13 cellular contexts compared by ENCODE assay signal in the genomic region with DNA sequence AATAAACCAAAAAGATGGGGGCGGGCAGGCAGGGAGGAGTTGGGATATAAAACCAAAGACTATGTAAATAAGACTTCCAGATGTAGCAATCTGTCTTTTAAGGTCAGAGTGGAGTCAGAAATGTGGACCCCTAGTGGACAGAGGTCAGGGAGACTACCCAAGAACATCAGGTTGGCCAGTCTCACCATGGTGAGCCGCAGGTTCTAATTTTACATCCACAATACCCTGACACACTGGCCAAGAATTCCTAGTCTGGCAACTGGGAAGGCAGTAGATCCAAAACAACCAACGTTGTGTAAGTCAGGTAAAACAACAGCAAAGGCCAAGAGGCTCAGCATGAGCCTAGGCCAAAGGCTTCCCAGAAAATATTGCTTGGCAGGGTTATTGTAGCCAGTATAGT.
DNase-seq lines count a peak whose midpoint lies in the region; ATAC-seq, FAIRE-seq and TF ChIP-seq lines count a peak whose summit lies in the region.
"Had no signal": no experiment of that assay in that cellular context is flagged by ENCODE, and none has a peak within 500 bp of the region (broad histone marks: within the 10 kb centered on the region; RNA-seq: fewer than 3 reads in every experiment).

No MANE protein-coding gene starts in this region.

- H3K4me3 ChIP-seq in GM12864 (ENCODE audit: low read depth, low read length) (no peak overlapping the region), MG63 (no peak overlapping the region), H1 (ENCODE audit: extremely low read depth in 1 of 4, insufficient read depth in 2 of 4, low read depth in 3 of 4, low read length in 4 of 4) (no peak overlapping the region), trophoblast cell (ENCODE audit: low read depth, low read length) (no peak overlapping the region)

- no peak for TF ChIP-seq POLR2A in H1 (IDR thresholded peaks at IDR 0.05; ENCODE audit: control extremely low read depth in 1 of 2, low read depth in 2 of 2, low read length in 2 of 2)

- H2BK120ac ChIP-seq in H1 (replicated peaks; ENCODE audit: low read depth, low read length): no peak overlapping the region
- no peak overlapping the region for H2BK120ac ChIP-seq in trophoblast cell (ENCODE audit: insufficient read depth, low read length, poor library complexity)

- no peak overlapping the region for H4K12ac ChIP-seq in trophoblast cell (ENCODE audit: low read depth, low read length)

- no peak overlapping the region for H3K4me3 Mint-ChIP-seq in glutamatergic neuron (ENCODE audit: unreplicated experiment)

- POLR2A ChIA-PET in H1 (lab: Charles Lee; ENCODE audit: partially characterized antibody): no interaction called here

- peak; percentile 24 for TF ChIP-seq CTCF in GM12864 (IDR thresholded peaks at IDR 0.05; ENCODE audit: low read depth, low read length, missing control alignments)
- peak in 2 of 3 experiments; percentile 34 to 43; a peak in 3 of 4 replicates for TF ChIP-seq CTCF in H1 (IDR thresholded peaks at IDR 0.05; ENCODE audit: control extremely low read depth in 1 of 3, insufficient read depth in 1 of 3, low read depth in 1 of 3, low read length in 3 of 3)
- no peak for TF ChIP-seq CTCF in glutamatergic neuron (IDR thresholded peaks at IDR 0.05; ENCODE audit: partially characterized antibody, unreplicated experiment)

- H3K23ac ChIP-seq in H1 (ENCODE audit: insufficient read length) (no peak overlapping the region), trophoblast cell (ENCODE audit: low read length) (no peak overlapping the region)

- FAIRE-seq in H1 (lab: Jason Lieb, UNC): no peak

- CTCF ChIA-PET in H1 (lab: Charles Lee; ENCODE audit: partially characterized antibody): no interaction called here

- no peak for TF ChIP-seq EP300 in H1 (IDR thresholded peaks at IDR 0.05; ENCODE audit: borderline replicate concordance in 1 of 2, low read depth in 2 of 2, low read length in 2 of 2)

- H2AK5ac ChIP-seq in H1 (ENCODE audit: low read depth, low read length) (no peak overlapping the region), trophoblast cell (ENCODE audit: low read length) (no peak overlapping the region)

- H3K27ac ChIP-seq in H1 (ENCODE audit: low read depth, low read length): no peak overlapping the region
- H3K27ac ChIP-seq in trophoblast cell (ENCODE audit: low read depth, low read length): no peak overlapping the region

- H2AFZ ChIP-seq in H1 (ENCODE audit: low read length) (no peak overlapping the region), trophoblast cell (ENCODE audit: insufficient read depth, low read length, poor library complexity) (no peak overlapping the region)

- TF ChIP-seq RAD21 in H1 (IDR thresholded peaks at IDR 0.05 in 1 of 2, conservative IDR thresholded peaks at IDR 0.05 in 1 of 2; ENCODE audit: low read depth in 2 of 2, low read length in 2 of 2): peak in 1 of 2 experiments; percentile 45; a peak in 2 of 4 replicates

- H3K14ac ChIP-seq in H1 (ENCODE audit: insufficient read length) (no peak overlapping the region), trophoblast cell (ENCODE audit: low read length) (no peak overlapping the region)

- no peak overlapping the region for H3K27ac Mint-ChIP-seq in glutamatergic neuron (ENCODE audit: unreplicated experiment)

- no peaks in the 10 kb centered on the region for H3K36me3 Mint-ChIP-seq in glutamatergic neuron (ENCODE audit: unreplicated experiment)

- no peaks in the 10 kb centered on the region for H3K36me3 ChIP-seq in MG63
- H3K36me3 ChIP-seq in H1 (ENCODE audit: control insufficient read depth in 2 of 4, insufficient read depth in 4 of 4, low read length in 3 of 4): no peaks in the 10 kb centered on the region
- no peaks in the 10 kb centered on the region for H3K36me3 ChIP-seq in trophoblast cell (ENCODE audit: control insufficient read depth in 1 of 2, insufficient read depth in 2 of 2, low read length in 2 of 2)

- peaks cover 3 to 7% (median 4%) of the 10 kb centered on the region in 4 experiments; a peak in 4 of 7 replicates for H3K4me1 ChIP-seq in H1 (replicated peaks in 1 of 4; ENCODE audit: control insufficient read depth in 3 of 4, insufficient read depth in 4 of 4, low read length in 3 of 4)
- H3K4me1 ChIP-seq in trophoblast cell (ENCODE audit: control insufficient read depth in 1 of 2, insufficient read depth in 2 of 2, low read length in 2 of 2): no peaks in the 10 kb centered on the region

- peak overlapping the region; percentile 18; the same call in 1 of the 2 replicates for H2BK15ac ChIP-seq in H1 (ENCODE audit: low read length)

- no peaks in the 10 kb centered on the region for H3K79me2 ChIP-seq in H1 (ENCODE audit: control insufficient read depth in 1 of 2, insufficient read depth in 2 of 2, low read length in 2 of 2)
- H3K79me2 ChIP-seq in trophoblast cell (ENCODE audit: control insufficient read depth, insufficient read depth, low read length, poor library complexity): no peaks in the 10 kb centered on the region

- no peak overlapping the region for H2BK20ac ChIP-seq in H1 (ENCODE audit: low read length)

- no peak overlapping the region for H4K5ac ChIP-seq in H1 (ENCODE audit: insufficient read length, low read depth, low read length)

- H4K20me1 ChIP-seq in H1 (replicated peaks in 1 of 2; ENCODE audit: control insufficient read depth in 1 of 2, insufficient read depth in 2 of 2, low read length in 2 of 2): no peaks in the 10 kb centered on the region

- H2BK12ac ChIP-seq in H1 (ENCODE audit: low read depth, low read length) (peak overlapping the region; percentile 31; the same call in 1 of the 2 replicates), trophoblast cell (ENCODE audit: low read length) (no peak overlapping the region)

- no peak overlapping the region for H2BK5ac ChIP-seq in H1 (ENCODE audit: low read depth, low read length)
- H2BK5ac ChIP-seq in trophoblast cell (ENCODE audit: low read depth, low read length, poor library complexity): no peak overlapping the region

- H3K9ac ChIP-seq in H1 (replicated peaks in 1 of 4; ENCODE audit: extremely low read depth in 1 of 4, low read depth in 3 of 4, low read length in 3 of 4) (no peak overlapping the region), trophoblast cell (ENCODE audit: low read length) (no peak overlapping the region)

- H3K4ac ChIP-seq in H1 (replicated peaks; ENCODE audit: insufficient read length, low read depth, low read length) (no peak overlapping the region), trophoblast cell (ENCODE audit: low read depth, low read length) (no peak overlapping the region)

- no peak for ATAC-seq in GM18870 (IDR thresholded peaks at IDR 0.05; ENCODE audit: unreplicated experiment)

- H3K23me2 ChIP-seq in H1 (ENCODE audit: low read depth, low read length): no peaks in the 10 kb centered on the region

- 88% methylated on average over 3 of the region's 3 CpGs; no CpG with 5 or more reads in 1 of the 2 experiments for WGBS in H1 (ENCODE audit: extremely low coverage in 1 of 2, insufficient coverage in 1 of 2, insufficient read length in 1 of 2, insufficient replicate concordance in 2 of 2, low coverage in 1 of 2, low lambda C conversion rate in 2 of 2, missing lambda C conversion rate in 1 of 2), 2 experiments
- no CpG with 5 or more reads among the region's 3 CpGs for WGBS in trophoblast cell (ENCODE audit: extremely low coverage, insufficient coverage, insufficient read length)

- no peaks in the 10 kb centered on the region for H3K4me1 Mint-ChIP-seq in glutamatergic neuron (ENCODE audit: low read depth, unreplicated experiment)

- H3K18ac ChIP-seq in H1 (ENCODE audit: extremely low read depth, low read length) (no peak overlapping the region), trophoblast cell (ENCODE audit: low read length) (no peak overlapping the region)

- H3K4me2 ChIP-seq in H1 (ENCODE audit: insufficient read depth in 1 of 2, low read depth in 2 of 2, low read length in 2 of 2) (no peak overlapping the region), trophoblast cell (ENCODE audit: low read length) (no peak overlapping the region)

- H3K9me3 ChIP-seq in MG63 (no peaks in the 10 kb centered on the region), H1 (ENCODE audit: insufficient read depth in 2 of 2, low read depth in 1 of 2, low read length in 1 of 2) (no peaks in the 10 kb centered on the region), trophoblast cell (ENCODE audit: insufficient read depth, low read depth, low read length) (no peaks in the 10 kb centered on the region)

- H4K91ac ChIP-seq in H1 (replicated peaks; ENCODE audit: insufficient read length, low read length) (no peak overlapping the region), trophoblast cell (ENCODE audit: low read depth, low read length) (no peak overlapping the region)

- H3K79me1 ChIP-seq in H1 (ENCODE audit: low read depth, low read length) (no peaks in the 10 kb centered on the region), trophoblast cell (ENCODE audit: low read length) (no peaks in the 10 kb centered on the region)

- DNase-seq in GM12864 (ENCODE audit: low read depth) (no peak), MG63 (peak; percentile 77), H1 (ENCODE audit: low read depth in 1 of 2, low spot score in 2 of 2) (no peak), trophoblast cell (peak; percentile 37 to 54), glomerular visceral epithelial cell (ENCODE audit: extremely low spot score) (no peak), glutamatergic neuron (no peak)
- DNase-seq: activated T-cell treated with anti-CD3 and anti-CD28 coated beads for 4 hours; DMS153; HCEC 1CT; hippocampal formation; NCI-H82; stimulated activated CD4-positive, alpha-beta T cell treated with anti-CD3 and anti-CD28 coated beads, Interleukin-12 subunit alpha, Interleukin-12 subunit beta, amount 100 ng/mL, for 4 hours had no signal

- H3K27me3 ChIP-seq in MG63 (no peaks in the 10 kb centered on the region), H1 (replicated peaks in 1 of 4; ENCODE audit: control insufficient read depth in 3 of 4, extremely low read depth in 1 of 4, insufficient read depth in 3 of 4, low read length in 3 of 4) (no peaks in the 10 kb centered on the region), trophoblast cell (ENCODE audit: insufficient read depth, low read length) (no peaks in the 10 kb centered on the region)

- H4K8ac ChIP-seq in H1 (ENCODE audit: extremely low read depth, insufficient read depth, low read length) (no peak overlapping the region), trophoblast cell (ENCODE audit: low read depth, low read length) (no peak overlapping the region)

- no peaks in the 10 kb centered on the region for H3K9me3 Mint-ChIP-seq in glutamatergic neuron (ENCODE audit: unreplicated experiment)

- H3K56ac ChIP-seq in H1 (replicated peaks; ENCODE audit: insufficient read length, low read depth, low read length): no peak overlapping the region

- no peaks in the 10 kb centered on the region for H3K27me3 Mint-ChIP-seq in glutamatergic neuron (ENCODE audit: unreplicated experiment)

TF ChIP-seq in H1, 55 proteins besides CTCF, POLR2A, EP300 and RAD21 (continues in another document):
- TF ChIP-seq SIX5 (IDR thresholded peaks at IDR 0.05; ENCODE audit: low read depth, low read length) (no peak), JUN (IDR thresholded peaks at IDR 0.05; ENCODE audit: low read depth, low read length) (no peak)

Comparison
In these comparisons a context has a peak if more than half of its experiments do, and no peak if none do; other contexts are left out.
1. DNase-seq: peak in MG63 (single experiment) and trophoblast cell (2 of 2); none in GM12864 (single experiment), H1 (0 of 2), glomerular visceral epithelial cell (single experiment) and glutamatergic neuron (single experiment).